Comparison of ENCODE assay signal across 14 cellular contexts in genomic region chr17:19979917-19980770, GRCh38. TPM values are rescaled to one million over a fixed set of nuclear protein-coding genes. Genes with fewer than 3 reads are reported as not detected.
DNase-seq lines count a peak whose midpoint lies in the region; ATAC-seq, FAIRE-seq and TF ChIP-seq lines count a peak whose summit lies in the region.
"Had no signal": no experiment of that assay in that cellular context is flagged by ENCODE, and none has a peak within 500 bp of the region (broad histone marks: within the 10 kb centered on the region; RNA-seq: fewer than 3 reads in every experiment).

No MANE protein-coding gene starts in this region.

- DNase-seq in Right ventricle myocardium superior (peak; percentile 69), right atrium auricular region (ENCODE audit: low spot score) (no peak), HepG2 (ENCODE audit: low spot score) (no peak), upper lobe of right lung (peak; percentile 70), frontal cortex (ENCODE audit: low spot score in 2 of 2) (no peak)
- DNase-seq: activated CD4-positive, alpha-beta T cell treated with anti-CD3 and anti-CD28 coated beads, Interleukin-2, amount 50 U/mL, for 4 hours; activated naive CD4-positive, alpha-beta T cell treated with anti-CD3 and anti-CD28 coated beads, Interleukin-2, amount 50 U/mL, for 16 hours; MM.1S; NCI-H748 treated with DMSO at 0.1 percent for 48 hours; SW 1271 had no signal

- H3K79me2 ChIP-seq in HepG2 (ENCODE audit: insufficient read depth, low read length) = peaks cover 21% of the 10 kb centered on the region

- TF ChIP-seq CTCF in right atrium auricular region (IDR thresholded peaks at IDR 0.05) = no peak
- TF ChIP-seq CTCF in brain (conservative IDR thresholded peaks at IDR 0.05) = no peak
- no peak for TF ChIP-seq CTCF in HepG2 (CRISPR knock-in tag; IDR thresholded peaks at IDR 0.05)
- no peak for TF ChIP-seq CTCF in upper lobe of right lung (IDR thresholded peaks at IDR 0.05)

- peak overlapping the region in 3 of 5 experiments; percentile 7 to 79 (median 39) for H3K4me3 Mint-ChIP-seq in brain

- CTCF ChIA-PET in HepG2 (lab: Yijun Ruan, JAX; ENCODE audit: low intra/inter-chr PET ratio, low total read pairs) = no interaction called here

- POLR2A ChIA-PET in HepG2 (lab: Yijun Ruan, JAX) = no interaction called here

- H3K27me3 ChIP-seq in right atrium auricular region (no peaks in the 10 kb centered on the region), HepG2 (ENCODE audit: control insufficient read depth in 1 of 2, insufficient read depth in 2 of 2, low read length in 2 of 2) (no peaks in the 10 kb centered on the region; a peak in 1 of 5 replicates), upper lobe of right lung (no peaks in the 10 kb centered on the region)
- H3K27me3 ChIP-seq: tibial nerve had no signal

- intact Hi-C loops in Right ventricle myocardium superior (cut with DNase I) (no loop called here), HepG2 (cut with micrococcal nuclease; ENCODE audit: unreplicated experiment) (no loop called here), upper lobe of right lung (cut with DNase I) (no loop called here)

- no peak overlapping the region for H3K9ac ChIP-seq in HepG2 (ENCODE audit: insufficient read depth, low read depth, low read length)

- BruUV-seq in HepG2 (replicated peaks; lab: Mats Ljungman, UMichigan) = no TSS peak

- no peak for TF ChIP-seq EP300 in HepG2 (IDR thresholded peaks at IDR 0.05; ENCODE audit: low read depth in 2 of 2, low read length in 2 of 2)
- TF ChIP-seq EP300 in HepG2 (CRISPR knock-in tag; IDR thresholded peaks at IDR 0.05; ENCODE audit: borderline replicate concordance) = no peak

- H3K9me3 ChIP-seq in right atrium auricular region (no peaks in the 10 kb centered on the region), HepG2 (ENCODE audit: low read length) (no peaks in the 10 kb centered on the region), upper lobe of right lung (no peaks in the 10 kb centered on the region)
- H3K9me3 ChIP-seq: tibial nerve had no signal

- in situ Hi-C loops in HepG2 (cut with HindIII; ENCODE audit: extremely low pct_ligation_motif_present, low pct_unique_long_range_greater_than_20kb) = loop anchor here (25.0 kb wide), 1 partner anchor 332 kb away; no protein-coding TSS in a partner anchor

- H3K36me3 Mint-ChIP-seq in brain = peaks cover 9% of the 10 kb centered on the region

- peaks cover 32% of the 10 kb centered on the region for H3K4me1 Mint-ChIP-seq in brain

- no peaks in the 10 kb centered on the region for H3K36me3 ChIP-seq in right atrium auricular region
- no peaks in the 10 kb centered on the region; a peak in 2 of 5 replicates for H3K36me3 ChIP-seq in HepG2 (replicated peaks in 1 of 2; ENCODE audit: control insufficient read depth in 1 of 2, insufficient read depth in 2 of 2, low read length in 2 of 2)
- H3K36me3 ChIP-seq in upper lobe of right lung = no peaks in the 10 kb centered on the region

- TF ChIP-seq RAD21 in HepG2 (CRISPR knock-in tag; IDR thresholded peaks at IDR 0.05) = no peak

- peak overlapping the region in 1 of 5 experiments; percentile 54 for H3K27ac Mint-ChIP-seq in brain

- H3K27me3 Mint-ChIP-seq in brain = peaks cover 4% of the 10 kb centered on the region

- no peak for FAIRE-seq in HepG2 (lab: Jason Lieb, UNC)
- FAIRE-seq in frontal cortex (lab: Jason Lieb, UNC) = no peak

- H3K27ac ChIP-seq in right atrium auricular region (no peak overlapping the region), HepG2 (ENCODE audit: extremely low read length, insufficient read depth, low read length) (no peak overlapping the region), upper lobe of right lung (no peak overlapping the region)

- WGBS in HepG2 (ENCODE audit: low lambda C conversion rate) = 87% methylated on average over 32 of the region's 43 CpGs

- H4K20me1 ChIP-seq in HepG2 (ENCODE audit: insufficient read depth, low read length) = no peaks in the 10 kb centered on the region; the same call in 1 of the 2 replicates

- peaks cover 0 to 10% (median 2%) of the 10 kb centered on the region in 5 experiments for H3K9me3 Mint-ChIP-seq in brain

- H3K4me1 ChIP-seq in right atrium auricular region (peaks cover 0 to 21% of the 10 kb centered on the region in 2 donors), HepG2 (ENCODE audit: insufficient read depth, low read length) (peaks cover 25% of the 10 kb centered on the region), upper lobe of right lung (peaks cover 35% of the 10 kb centered on the region)

- ATAC-seq in Right ventricle myocardium superior (ENCODE audit: poor library complexity) (no peak), HepG2 (no peak), upper lobe of right lung (peak; percentile 27), esophagus mucosa (no peak), GM21529 (IDR thresholded peaks at IDR 0.05; ENCODE audit: unreplicated experiment) (no peak)

- H3K4me3 ChIP-seq in right atrium auricular region (no peak overlapping the region), HepG2 (replicated peaks in 1 of 3; ENCODE audit: insufficient read depth in 1 of 3, low read depth in 2 of 3, low read length in 3 of 3) (no peak overlapping the region), upper lobe of right lung (no peak overlapping the region)
- H3K4me3 ChIP-seq: tibial nerve had no signal

- H2AFZ ChIP-seq in HepG2 (ENCODE audit: low read length) = peak overlapping the region; percentile 36

- TF ChIP-seq POLR2A in HepG2 (IDR thresholded peaks at IDR 0.05; ENCODE audit: insufficient read depth in 1 of 2, low read depth in 2 of 2, low read length in 2 of 2) = no peak

- no peak overlapping the region for H3K4me2 ChIP-seq in HepG2 (ENCODE audit: low read depth, low read length)

TF ChIP-seq in HepG2, 621 proteins besides CTCF, POLR2A, EP300 and RAD21 (continues in another document):
- TF ChIP-seq TAF15 (IDR thresholded peaks at IDR 0.05; ENCODE audit: low read depth, low read length, poor library complexity, severe bottlenecking) (no peak), ZNF12 (CRISPR knock-in tag; IDR thresholded peaks at IDR 0.05) (no peak)

RNA-seq across cellular contexts. Expression of gene AKAP10, which starts 2.5 kb away (rescaled TPM):
- total RNA-seq in Right ventricle myocardium superior (13.8 TPM), right atrium auricular region (10 to 100 TPM; 14.4 to 16.5 TPM), HepG2 (2016; rRNA removed; fragmentation: Illumina TruSeq; extraction: Trizol) (17.4 and 17.6 TPM in 2 replicates), upper lobe of right lung (42.3 TPM), esophagus mucosa (20.6 TPM), frontal cortex (39.1 TPM)
- polyA plus RNA-seq in brain (ENCODE audit: insufficient read depth, low read depth, low replicate concordance) (6.3 TPM), HepG2 (2011; rRNA removed) (17.9 and 21.7 TPM in 2 replicates)
- 12.5 and 13.3 TPM in 2 replicates for total RNA-seq in HepG2 (2016; cell fraction: cytosol; rRNA removed; fragmentation: Illumina TruSeq; extraction: Trizol; ENCODE audit: low read depth)
- 16.4 and 16.6 TPM in 2 replicates for total RNA-seq in HepG2 (2016; cell fraction: insoluble cytoplasmic fraction; rRNA removed; fragmentation: Illumina TruSeq; extraction: Trizol)
- 11.1 and 12.6 TPM in 2 replicates for total RNA-seq in HepG2 (2016; cell fraction: membrane; rRNA removed; fragmentation: Illumina TruSeq; extraction: Trizol)
- 16.3 and 23.4 TPM in 2 replicates for total RNA-seq in HepG2 (2016; cell fraction: nucleus; rRNA removed; fragmentation: Illumina TruSeq; extraction: Trizol)
- polyA plus RNA-seq in HepG2 (2011; cell fraction: cytosol; rRNA removed) = 7.2 and 10.1 TPM in 2 replicates
- polyA plus RNA-seq in HepG2 (2011; cell fraction: nucleus; rRNA removed) = 15.4 and 16.5 TPM in 2 replicates
- 11.1 TPM in 2 replicates for polyA plus RNA-seq in HepG2 (2012)
- 0.67 and 0.76 TPM in 2 replicates for polyA plus RNA-seq in HepG2 (2016; cell fraction: cytosol; fragmentation: Illumina TruSeq; extraction: Trizol; ENCODE audit: low read depth)
- polyA plus RNA-seq in HepG2 (2016; cell fraction: insoluble cytoplasmic fraction; fragmentation: Illumina TruSeq; extraction: Trizol; ENCODE audit: low read depth) = 12.2 and 12.9 TPM in 2 replicates
- polyA plus RNA-seq in HepG2 (2016; cell fraction: membrane; fragmentation: Illumina TruSeq; extraction: Trizol; ENCODE audit: low read depth) = 2.9 and 3.1 TPM in 2 replicates
- polyA plus RNA-seq in HepG2 (2016; cell fraction: nucleus; fragmentation: Illumina TruSeq; extraction: Trizol; ENCODE audit: insufficient read depth, low read depth) = 19.8 and 23.6 TPM in 2 replicates
- 24.1 and 55.5 TPM in 2 replicates for polyA minus RNA-seq in HepG2 (2011; rRNA and poly(A)+ RNA removed; ENCODE audit: low replicate concordance)
- polyA minus RNA-seq in HepG2 (2011; cell fraction: cytosol; rRNA and poly(A)+ RNA removed) = 12.3 and 16.3 TPM in 2 replicates
- 44.9 and 47.9 TPM in 2 replicates for polyA minus RNA-seq in HepG2 (2011; cell fraction: nucleus; rRNA and poly(A)+ RNA removed)

RNA-seq across cellular contexts. Expression of gene SPECC1, which starts 29.0 kb away (rescaled TPM):
- total RNA-seq in Right ventricle myocardium superior (8.5 TPM), right atrium auricular region (10 to 100 TPM; 10.3 to 13.5 TPM), HepG2 (2016; rRNA removed; fragmentation: Illumina TruSeq; extraction: Trizol) (4.2 and 6.9 TPM in 2 replicates), upper lobe of right lung (31.0 TPM), esophagus mucosa (13.8 TPM), frontal cortex (55.4 TPM)
- polyA plus RNA-seq in brain (ENCODE audit: insufficient read depth, low read depth, low replicate concordance) (34.9 TPM), HepG2 (2011; rRNA removed) (1.6 and 2.3 TPM in 2 replicates)
- total RNA-seq in HepG2 (2016; cell fraction: cytosol; rRNA removed; fragmentation: Illumina TruSeq; extraction: Trizol; ENCODE audit: low read depth) = 20.7 and 22.5 TPM in 2 replicates
- total RNA-seq in HepG2 (2016; cell fraction: insoluble cytoplasmic fraction; rRNA removed; fragmentation: Illumina TruSeq; extraction: Trizol) = 3.7 and 4.5 TPM in 2 replicates
- total RNA-seq in HepG2 (2016; cell fraction: membrane; rRNA removed; fragmentation: Illumina TruSeq; extraction: Trizol) = 19.0 and 22.0 TPM in 2 replicates
- total RNA-seq in HepG2 (2016; cell fraction: nucleus; rRNA removed; fragmentation: Illumina TruSeq; extraction: Trizol) = 3.8 and 4.8 TPM in 2 replicates
- 2.0 and 2.1 TPM in 2 replicates for polyA plus RNA-seq in HepG2 (2011; cell fraction: cytosol; rRNA removed)
- polyA plus RNA-seq in HepG2 (2011; cell fraction: nucleus; rRNA removed) = 1.2 and 1.7 TPM in 2 replicates
- polyA plus RNA-seq in HepG2 (2012) = 0.85 and 1.5 TPM in 2 replicates
- polyA plus RNA-seq in HepG2 (2016; cell fraction: cytosol; fragmentation: Illumina TruSeq; extraction: Trizol; ENCODE audit: low read depth) = 1.7 and 2.4 TPM in 2 replicates
- polyA plus RNA-seq in HepG2 (2016; cell fraction: insoluble cytoplasmic fraction; fragmentation: Illumina TruSeq; extraction: Trizol; ENCODE audit: low read depth) = 3.3 and 4.8 TPM in 2 replicates
- polyA plus RNA-seq in HepG2 (2016; cell fraction: membrane; fragmentation: Illumina TruSeq; extraction: Trizol; ENCODE audit: low read depth) = 3.4 and 3.5 TPM in 2 replicates
- polyA plus RNA-seq in HepG2 (2016; cell fraction: nucleus; fragmentation: Illumina TruSeq; extraction: Trizol; ENCODE audit: insufficient read depth, low read depth) = 2.3 and 3.1 TPM in 2 replicates
- polyA minus RNA-seq in HepG2 (2011; rRNA and poly(A)+ RNA removed; ENCODE audit: low replicate concordance) = 3.0 and 67.6 TPM in 2 replicates
- 4.3 and 5.3 TPM in 2 replicates for polyA minus RNA-seq in HepG2 (2011; cell fraction: cytosol; rRNA and poly(A)+ RNA removed)
- polyA minus RNA-seq in HepG2 (2011; cell fraction: nucleus; rRNA and poly(A)+ RNA removed) = 3.3 and 5.2 TPM in 2 replicates

Comparison
In these comparisons a context has a peak if more than half of its experiments do, and no peak if none do; other contexts are left out.
1. DNase-seq: peak in Right ventricle myocardium superior (single experiment) and upper lobe of right lung (single experiment); none in right atrium auricular region (single experiment), HepG2 (single experiment) and frontal cortex (0 of 2).